ENCODE assay signal across 2 cellular contexts in the genomic region with DNA sequence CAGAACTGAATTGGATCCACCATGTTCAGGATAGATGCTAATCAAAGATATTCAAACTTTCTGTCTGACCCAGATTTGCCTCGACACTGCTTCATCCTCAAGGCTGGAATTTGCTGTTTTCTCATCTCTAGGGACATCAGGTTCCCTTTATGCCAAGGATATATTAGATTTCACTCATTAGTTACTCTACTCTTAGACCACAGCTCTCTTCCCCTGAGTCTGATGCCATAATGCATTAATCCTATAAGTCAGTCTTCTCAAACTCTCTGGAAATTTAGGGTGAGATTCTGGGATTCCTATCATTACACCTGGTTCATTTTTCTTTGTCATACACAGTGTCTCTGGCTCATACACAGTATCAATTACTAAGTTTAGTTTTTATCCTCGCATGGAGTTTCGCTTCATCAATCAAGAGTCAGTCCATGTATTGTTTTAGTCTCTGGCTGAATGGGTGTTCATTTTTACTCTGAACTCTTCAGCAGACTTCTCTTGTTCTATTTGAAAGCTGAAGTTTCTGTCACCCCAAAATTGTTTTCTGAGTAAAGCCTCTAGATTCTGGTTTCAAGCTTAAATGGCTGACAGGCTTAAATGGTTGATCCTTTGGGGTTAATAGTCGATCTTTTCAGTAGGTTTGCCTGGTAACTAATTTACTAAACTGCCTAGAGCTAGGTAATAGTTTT.
TF ChIP-seq lines count a peak whose summit lies in the region.

No MANE protein-coding gene starts in this region.

TF ChIP-seq in HEK293, 187 proteins besides CTCF, POLR2A, EP300 and RAD21:
- TF ChIP-seq ZNF677 (tag by site-specific recombination; IDR thresholded peaks at IDR 0.05) (no peak), ZFP3 (tag by site-specific recombination; IDR thresholded peaks at IDR 0.05; ENCODE audit: low read depth) (no peak), ZNF660 (tag by site-specific recombination; IDR thresholded peaks at IDR 0.05) (no peak), ZNF274 (IDR thresholded peaks at IDR 0.05; ENCODE audit: low read length) (no peak), ZNF274 (tag by site-specific recombination; IDR thresholded peaks at IDR 0.05; ENCODE audit: borderline replicate concordance) (no peak), ZNF280C (tag by site-specific recombination; IDR thresholded peaks at IDR 0.05) (no peak), ZNF121 (tag by site-specific recombination; IDR thresholded peaks at IDR 0.05) (no peak), ZBTB49 (tag by site-specific recombination; IDR thresholded peaks at IDR 0.05; ENCODE audit: low read depth) (no peak), KLF10 (tag by site-specific recombination; IDR thresholded peaks at IDR 0.05) (no peak), ZBTB21 (tag by site-specific recombination; IDR thresholded peaks at IDR 0.05) (no peak), SALL2 (tag by site-specific recombination; IDR thresholded peaks at IDR 0.05; ENCODE audit: borderline replicate concordance) (no peak), ZNF202 (tag by site-specific recombination; IDR thresholded peaks at IDR 0.05; ENCODE audit: borderline replicate concordance) (no peak), ZNF155 (tag by site-specific recombination; IDR thresholded peaks at IDR 0.05) (no peak), ZNF830 (tag by site-specific recombination; IDR thresholded peaks at IDR 0.05; ENCODE audit: low read depth) (no peak), ZXDB (tag by site-specific recombination; IDR thresholded peaks at IDR 0.05) (no peak)
- TF ChIP-seq, protein P1, sequence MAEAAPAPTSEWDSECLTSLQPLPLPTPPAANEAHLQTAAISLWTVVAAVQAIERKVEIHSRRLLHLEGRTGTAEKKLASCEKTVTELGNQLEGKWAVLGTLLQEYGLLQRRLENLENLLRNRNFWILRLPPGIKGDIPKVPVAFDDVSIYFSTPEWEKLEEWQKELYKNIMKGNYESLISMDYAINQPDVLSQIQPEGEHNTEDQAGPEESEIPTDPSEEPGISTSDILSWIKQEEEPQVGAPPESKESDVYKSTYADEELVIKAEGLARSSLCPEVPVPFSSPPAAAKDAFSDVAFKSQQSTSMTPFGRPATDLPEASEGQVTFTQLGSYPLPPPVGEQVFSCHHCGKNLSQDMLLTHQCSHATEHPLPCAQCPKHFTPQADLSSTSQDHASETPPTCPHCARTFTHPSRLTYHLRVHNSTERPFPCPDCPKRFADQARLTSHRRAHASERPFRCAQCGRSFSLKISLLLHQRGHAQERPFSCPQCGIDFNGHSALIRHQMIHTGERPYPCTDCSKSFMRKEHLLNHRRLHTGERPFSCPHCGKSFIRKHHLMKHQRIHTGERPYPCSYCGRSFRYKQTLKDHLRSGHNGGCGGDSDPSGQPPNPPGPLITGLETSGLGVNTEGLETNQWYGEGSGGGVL (tag by site-specific recombination; IDR thresholded peaks at IDR 0.05), result no peak

TF ChIP-seq in GM12878, 131 proteins besides CTCF, POLR2A, EP300 and RAD21:
- TF ChIP-seq RELA (IDR thresholded peaks at IDR 0.05; ENCODE audit: borderline replicate concordance, partially characterized antibody) (no peak), NR2C1 (IDR thresholded peaks at IDR 0.05) (no peak), NR2C2 (IDR thresholded peaks at IDR 0.05; ENCODE audit: borderline replicate concordance, control insufficient read depth, insufficient read length, low read depth) (no peak), ZBED1 (IDR thresholded peaks at IDR 0.05; ENCODE audit: borderline replicate concordance) (no peak), CHD2 (IDR thresholded peaks at IDR 0.05; ENCODE audit: borderline replicate concordance, low read depth, low read length) (no peak), MTA3 (IDR thresholded peaks at IDR 0.05; ENCODE audit: borderline replicate concordance, low read length) (no peak), ATF7 (IDR thresholded peaks at IDR 0.05; ENCODE audit: low read depth) (no peak), CHD4 (IDR thresholded peaks at IDR 0.05) (no peak), JUND (IDR thresholded peaks at IDR 0.05; ENCODE audit: low read depth, low read length) (no peak), CBX3 (IDR thresholded peaks at IDR 0.05; ENCODE audit: borderline replicate concordance, low read depth) (no peak), ZNF592 (IDR thresholded peaks at IDR 0.05) (no peak), HCFC1 (IDR thresholded peaks at IDR 0.05; ENCODE audit: low read length) (no peak), JUNB (IDR thresholded peaks at IDR 0.05) (no peak), BHLHE40 (IDR thresholded peaks at IDR 0.05; ENCODE audit: borderline replicate concordance in 1 of 2, low read depth in 2 of 2, low read length in 1 of 2) (no peak), REST (IDR thresholded peaks at IDR 0.05; ENCODE audit: low read depth, low read length) (no peak)
TF ChIP-seq in GM12878: peak in this region for 0.
